ENCODE assay signal across 13 cellular contexts in the genomic region with DNA sequence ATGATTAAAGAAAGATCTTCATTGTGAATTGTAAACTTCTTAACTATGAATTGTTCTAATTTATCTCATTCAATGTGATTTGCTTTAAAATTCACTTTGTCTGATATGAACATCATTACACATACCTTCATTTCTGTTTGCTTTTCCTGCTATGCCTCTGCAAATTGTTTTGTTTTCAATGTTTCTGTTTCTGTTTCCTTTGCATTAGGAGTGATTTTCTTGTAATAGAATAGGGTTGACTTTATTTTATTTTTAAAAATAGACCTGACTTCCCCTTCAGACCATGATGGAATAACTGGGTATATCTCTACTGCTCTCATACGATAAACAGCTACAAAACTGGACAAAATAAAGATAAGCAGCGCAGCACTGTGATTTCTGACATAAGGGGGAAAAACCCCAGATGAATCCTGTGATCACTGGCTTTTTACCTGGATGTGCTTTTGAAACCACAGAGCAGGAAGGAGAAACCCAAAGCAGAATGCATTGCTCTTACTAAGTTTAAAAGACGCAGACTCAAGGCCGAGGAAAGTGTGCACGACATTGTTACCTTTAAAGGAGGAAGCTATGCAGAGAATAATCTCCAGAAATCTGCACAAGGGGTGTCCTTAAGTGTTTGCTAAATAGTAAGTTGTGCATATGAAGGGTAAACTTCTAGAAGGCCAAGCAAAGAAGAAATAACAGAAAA.
A peak's percentile ranks its signal among the peaks of the same experiment; 100 is the strongest.
DNase-seq lines count a peak whose midpoint lies in the region; ATAC-seq lines count a peak whose summit lies in the region.
"Had no signal": no experiment of that assay in that cellular context is flagged by ENCODE, and none has a peak within 500 bp of the region (broad histone marks: within the 10 kb centered on the region; RNA-seq: fewer than 3 reads in every experiment).

No MANE protein-coding gene starts in this region.

- peaks cover 17 to 23% of the 10 kb centered on the region in 2 donors for H3K4me1 Mint-ChIP-seq in immature natural killer cell

- DNase-seq in immature natural killer cell = no peak
- DNase-seq in NCI-H748 (lab: John Stamatoyannopoulos, UW; ENCODE audit: unreplicated experiment) = no peak
- DNase-seq in KG1 (lab: John Stamatoyannopoulos, UW) = no peak
- no peak for DNase-seq in DMS153 treated with DMSO at 0.1 percent for 48 hours (lab: John Stamatoyannopoulos, UW; ENCODE audit: unreplicated experiment)
- DNase-seq: adrenal gland, heart left ventricle, NCI-H510A treated with DMSO at 0.1 percent for 48 hours, retina, trophoblast cell had no signal

- peaks cover 0 to 2% (median 2%) of the 10 kb centered on the region in 3 donors for H3K27me3 Mint-ChIP-seq in immature natural killer cell (ENCODE audit: low read depth in 3 of 3)

- peaks cover 6 to 19% (median 8%) of the 10 kb centered on the region in 3 donors for H3K36me3 Mint-ChIP-seq in immature natural killer cell

- peak overlapping the region in 4 of 5 donors; percentile 14 to 27 (median 18) for H3K4me3 Mint-ChIP-seq in immature natural killer cell
- H3K4me3 Mint-ChIP-seq: mesothelial cell of epicardium had no signal

- H3K9me3 Mint-ChIP-seq in immature natural killer cell = no peaks in the 10 kb centered on the region

- peak overlapping the region in 3 of 6 donors; percentile 13 to 63 (median 24) for H3K27ac Mint-ChIP-seq in immature natural killer cell

- peak; percentile 68 for ATAC-seq in GM18499 (IDR thresholded peaks at IDR 0.05; ENCODE audit: insufficient read depth, unreplicated experiment)
- ATAC-seq in GM21423 (IDR thresholded peaks at IDR 0.05; ENCODE audit: unreplicated experiment) = peak; percentile 67
- ATAC-seq in HG03342 (IDR thresholded peaks at IDR 0.05; ENCODE audit: unreplicated experiment) = peak; percentile 63
- ATAC-seq: heart left ventricle had no signal
